ENCODE assay signal across 14 cellular contexts in genomic region chr2:233079953-233080835, GRCh38. TPM values are rescaled to one million over a fixed set of nuclear protein-coding genes. Genes with fewer than 3 reads are reported as not detected.
DNase-seq lines count a peak whose midpoint lies in the region; ATAC-seq and TF ChIP-seq lines count a peak whose summit lies in the region.
"Had no signal": no experiment of that assay in that cellular context is flagged by ENCODE, and none has a peak within 500 bp of the region (broad histone marks: within the 10 kb centered on the region; RNA-seq: fewer than 3 reads in every experiment).

No MANE protein-coding gene starts in this region.

- TF ChIP-seq POLR2A in suprapubic skin (IDR thresholded peaks at IDR 0.05): no peak

- no peak overlapping the region for H3K4ac ChIP-seq in neuronal stem cell (ENCODE audit: low read length)

- H3K9me3 Mint-ChIP-seq in T-helper 2 cell treated with Interferon-gamma antibody and Interleukin-4, amounts not matched to agents 5 μg/mL and 100 μg/mL, for 36 hours: no peaks in the 10 kb centered on the region
- no peaks in the 10 kb centered on the region for H3K9me3 Mint-ChIP-seq in effector memory CD8-positive, alpha-beta T cell

- H3K14ac ChIP-seq in neuronal stem cell (ENCODE audit: low read length): no peak overlapping the region

- no peak overlapping the region for H2AFZ ChIP-seq in neuronal stem cell (ENCODE audit: low read length)
- H2AFZ ChIP-seq: hepatocyte had no signal

- no peak overlapping the region for H2BK5ac ChIP-seq in neuronal stem cell (ENCODE audit: low read length)

- peaks cover 29% of the 10 kb centered on the region for H3K4me1 ChIP-seq in suprapubic skin
- peaks cover 0 to 19% of the 10 kb centered on the region in 2 donors for H3K4me1 ChIP-seq in neuronal stem cell (ENCODE audit: control insufficient read depth in 2 of 2, insufficient read depth in 1 of 2, low read depth in 1 of 2, low read length in 2 of 2)

- H3K36me3 Mint-ChIP-seq in T-helper 2 cell treated with Interferon-gamma antibody and Interleukin-4, amounts not matched to agents 5 μg/mL and 100 μg/mL, for 36 hours (ENCODE audit: low read depth): peaks cover 52% of the 10 kb centered on the region
- H3K36me3 Mint-ChIP-seq in effector memory CD8-positive, alpha-beta T cell (ENCODE audit: insufficient read depth): peaks cover 63% of the 10 kb centered on the region

- no peak overlapping the region for H4K91ac ChIP-seq in neuronal stem cell (ENCODE audit: low read depth, low read length, poor library complexity)

- DNase-seq in activated T-cell treated with anti-CD3 and anti-CD28 coated beads, Interleukin-2, amount 50 U/mL, for 1 hour: peak; percentile 29
- no peak for DNase-seq in activated T-cell treated with anti-CD3 and anti-CD28 coated beads for 4 hours
- no peak for DNase-seq in T-helper 2 cell treated with Interferon-gamma antibody and Interleukin-4, amounts not matched to agents 5 μg/mL and 100 μg/mL, for 36 hours (ENCODE audit: low spot score)
- no peak for DNase-seq in effector memory CD8-positive, alpha-beta T cell
- peak; percentile 21 to 67 for DNase-seq in suprapubic skin (ENCODE audit: low spot score in 2 of 2)
- DNase-seq in neuronal stem cell (ENCODE audit: low spot score): no peak
- DNase-seq in NCI-H1417 treated with DMSO at 0.1 percent for 48 hours (lab: John Stamatoyannopoulos, UW): no peak
- DNase-seq: amygdala, EL, mucosa of descending colon, NCI-H1436 treated with DMSO at 0.1 percent for 48 hours had no signal

- H2AK5ac ChIP-seq in neuronal stem cell (ENCODE audit: low read depth, low read length): no peak overlapping the region

- peaks cover 64% of the 10 kb centered on the region for H3K4me1 Mint-ChIP-seq in T-helper 2 cell treated with Interferon-gamma antibody and Interleukin-4, amounts not matched to agents 5 μg/mL and 100 μg/mL, for 36 hours (ENCODE audit: low read depth)
- H3K4me1 Mint-ChIP-seq in effector memory CD8-positive, alpha-beta T cell (ENCODE audit: low read depth in 2 of 2): peaks cover 68 to 74% of the 10 kb centered on the region in 2 donors

- WGBS in suprapubic skin: 83% methylated on average over 20 of the region's 20 CpGs
- WGBS in neuronal stem cell (ENCODE audit: extremely low coverage in 2 of 2, insufficient read length in 2 of 2, insufficient replicate concordance in 1 of 2), 2 donors: no CpG with 5 or more reads among the region's 20 CpGs

- no peak overlapping the region for H2BK120ac ChIP-seq in neuronal stem cell (ENCODE audit: low read depth, low read length)

- H2BK15ac ChIP-seq in neuronal stem cell (ENCODE audit: low read length): no peak overlapping the region

- no peak overlapping the region for H3K27ac ChIP-seq in suprapubic skin
- no peak overlapping the region for H3K27ac ChIP-seq in neuronal stem cell (replicated peaks; ENCODE audit: low read length)
- H3K27ac ChIP-seq: hepatocyte had no signal

- H3K4me2 ChIP-seq in neuronal stem cell (ENCODE audit: insufficient read depth, low read length, poor library complexity, severe bottlenecking): no peak overlapping the region
- H3K4me2 ChIP-seq: hepatocyte had no signal

- no peak overlapping the region for H3K9ac ChIP-seq in neuronal stem cell (ENCODE audit: low read depth, low read length, poor library complexity)

- no peak overlapping the region for H2BK12ac ChIP-seq in neuronal stem cell (ENCODE audit: low read length)

- H3K18ac ChIP-seq in neuronal stem cell (ENCODE audit: low read length): no peak overlapping the region

- TF ChIP-seq CTCF in suprapubic skin (IDR thresholded peaks at IDR 0.05): no peak

- H3K27ac Mint-ChIP-seq in T-helper 2 cell treated with Interferon-gamma antibody and Interleukin-4, amounts not matched to agents 5 μg/mL and 100 μg/mL, for 36 hours: peak overlapping the region; percentile 90
- H3K27ac Mint-ChIP-seq in effector memory CD8-positive, alpha-beta T cell: peak overlapping the region in 1 of 2 donors; percentile 100

- no peaks in the 10 kb centered on the region for H3K79me1 ChIP-seq in neuronal stem cell (ENCODE audit: low read depth, low read length)

- peak overlapping the region; percentile 81 for H3K4me3 Mint-ChIP-seq in T-helper 2 cell treated with Interferon-gamma antibody and Interleukin-4, amounts not matched to agents 5 μg/mL and 100 μg/mL, for 36 hours
- peak overlapping the region; percentile 59 to 81 for H3K4me3 Mint-ChIP-seq in effector memory CD8-positive, alpha-beta T cell

- no peaks in the 10 kb centered on the region for H3K27me3 ChIP-seq in suprapubic skin
- peaks cover 0 to 11% (median 0%) of the 10 kb centered on the region in 3 experiments for H3K27me3 ChIP-seq in neuronal stem cell (ENCODE audit: control insufficient read depth in 3 of 3, insufficient read depth in 3 of 3, low read depth in 1 of 3, low read length in 3 of 3)

- H3K9me3 ChIP-seq in suprapubic skin (no peaks in the 10 kb centered on the region), neuronal stem cell (replicated peaks in 1 of 2; ENCODE audit: control insufficient read depth in 2 of 2, insufficient read depth in 1 of 2, low read depth in 1 of 2, low read length in 2 of 2) (no peaks in the 10 kb centered on the region)
- H3K9me3 ChIP-seq: mucosa of descending colon had no signal

- TF ChIP-seq EP300 in suprapubic skin (IDR thresholded peaks at IDR 0.05): no peak

- H3K4me3 ChIP-seq in suprapubic skin (no peak overlapping the region), neuronal stem cell (ENCODE audit: low read length in 2 of 2) (no peak overlapping the region)
- H3K4me3 ChIP-seq: hepatocyte, mucosa of descending colon had no signal

- no peak overlapping the region for H3K23ac ChIP-seq in neuronal stem cell (ENCODE audit: low read depth, low read length, poor library complexity)

- H4K8ac ChIP-seq in neuronal stem cell (ENCODE audit: low read depth, low read length): no peak overlapping the region

- ATAC-seq in effector memory CD8-positive, alpha-beta T cell (replicated peaks): no peak
- no peak for ATAC-seq in GM21619 (IDR thresholded peaks at IDR 0.05; ENCODE audit: unreplicated experiment)

- H3K27me3 Mint-ChIP-seq in T-helper 2 cell treated with Interferon-gamma antibody and Interleukin-4, amounts not matched to agents 5 μg/mL and 100 μg/mL, for 36 hours (ENCODE audit: low read depth): no peaks in the 10 kb centered on the region
- H3K27me3 Mint-ChIP-seq in effector memory CD8-positive, alpha-beta T cell: no peaks in the 10 kb centered on the region

- H3K36me3 ChIP-seq in suprapubic skin (no peaks in the 10 kb centered on the region), neuronal stem cell (replicated peaks in 1 of 2; ENCODE audit: control insufficient read depth in 2 of 2, insufficient read depth in 2 of 2, low read length in 2 of 2) (no peaks in the 10 kb centered on the region)

RNA-seq across cellular contexts. Expression of gene INPP5D, which starts 20.1 kb away (rescaled TPM):
- 10 to 100 TPM in 2 of 4 donors, 1 to 10 TPM in 2; 6.5 to 18.7 (median 11.5) TPM for total RNA-seq in suprapubic skin
- 4.5 TPM for polyA plus RNA-seq in neuronal stem cell (2013, experiment 1 of 2)
- 4.4 TPM for polyA plus RNA-seq in neuronal stem cell (2013, experiment 2 of 2)

RNA-seq across cellular contexts. Expression of gene NEU2, which starts 47.7 kb away (rescaled TPM):
- total RNA-seq in suprapubic skin: 10 to 100 TPM in 1 of 4 donors, 1 to 10 TPM in 3; 1.7 to 19.9 (median 5.8) TPM
- polyA plus RNA-seq in neuronal stem cell (2013, experiment 1 of 2): not detected
- not detected for polyA plus RNA-seq in neuronal stem cell (2013, experiment 2 of 2)
- total RNA-seq: hepatocyte, mucosa of descending colon, RPMI7951 had no signal
- polyA plus RNA-seq: hepatocyte had no signal

Comparison
In these comparisons a context has a peak if more than half of its experiments do, and no peak if none do; other contexts are left out.
1. DNase-seq: peak in activated T-cell treated with anti-CD3 and anti-CD28 coated beads, Interleukin-2, amount 50 U/mL, for 1 hour (single experiment) and suprapubic skin (2 of 2); none in activated T-cell treated with anti-CD3 and anti-CD28 coated beads for 4 hours (single experiment), T-helper 2 cell treated with Interferon-gamma antibody and Interleukin-4, amounts not matched to agents 5 μg/mL and 100 μg/mL, for 36 hours (single experiment), effector memory CD8-positive, alpha-beta T cell (0 of 3), neuronal stem cell (single experiment) and NCI-H1417 treated with DMSO at 0.1 percent for 48 hours (single experiment).